In the genomic region with DNA sequence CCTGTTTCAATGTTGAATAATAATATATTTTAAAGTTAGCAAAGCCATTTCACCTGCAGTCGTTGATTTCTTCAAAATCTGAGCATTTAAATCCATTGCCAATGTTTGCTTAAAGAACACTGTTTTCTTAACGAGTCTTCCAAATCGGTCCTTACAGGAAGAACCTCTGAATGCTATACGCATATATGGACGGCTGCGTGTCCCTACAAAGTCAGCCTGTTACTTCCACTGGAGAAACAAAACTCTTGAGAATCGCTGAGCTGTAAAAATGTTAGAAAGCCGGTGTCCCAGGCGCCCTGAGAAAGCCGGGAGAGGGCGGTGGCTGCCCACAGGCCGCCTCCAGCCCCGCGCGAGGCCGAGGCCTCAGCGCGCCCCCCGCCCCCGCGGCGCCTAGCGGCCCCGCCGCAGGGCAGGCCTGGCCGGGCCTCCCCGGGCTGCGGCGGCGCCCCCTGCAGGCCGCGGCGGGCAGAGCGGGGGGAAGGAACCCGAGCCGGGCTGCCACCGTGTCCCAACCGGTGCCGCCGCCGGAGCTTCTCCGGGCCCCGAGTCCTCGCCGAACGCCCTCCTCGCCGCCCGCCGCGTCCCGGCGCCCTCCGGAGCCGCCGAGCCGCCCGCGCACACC, we compare ENCODE assay signal across 8 cellular contexts. TPM values are rescaled to one million over a fixed set of nuclear protein-coding genes. Genes with fewer than 3 reads are reported as not detected.
DNase-seq lines count a peak whose midpoint lies in the region; ATAC-seq and TF ChIP-seq lines count a peak whose summit lies in the region.

A gene with protein sequence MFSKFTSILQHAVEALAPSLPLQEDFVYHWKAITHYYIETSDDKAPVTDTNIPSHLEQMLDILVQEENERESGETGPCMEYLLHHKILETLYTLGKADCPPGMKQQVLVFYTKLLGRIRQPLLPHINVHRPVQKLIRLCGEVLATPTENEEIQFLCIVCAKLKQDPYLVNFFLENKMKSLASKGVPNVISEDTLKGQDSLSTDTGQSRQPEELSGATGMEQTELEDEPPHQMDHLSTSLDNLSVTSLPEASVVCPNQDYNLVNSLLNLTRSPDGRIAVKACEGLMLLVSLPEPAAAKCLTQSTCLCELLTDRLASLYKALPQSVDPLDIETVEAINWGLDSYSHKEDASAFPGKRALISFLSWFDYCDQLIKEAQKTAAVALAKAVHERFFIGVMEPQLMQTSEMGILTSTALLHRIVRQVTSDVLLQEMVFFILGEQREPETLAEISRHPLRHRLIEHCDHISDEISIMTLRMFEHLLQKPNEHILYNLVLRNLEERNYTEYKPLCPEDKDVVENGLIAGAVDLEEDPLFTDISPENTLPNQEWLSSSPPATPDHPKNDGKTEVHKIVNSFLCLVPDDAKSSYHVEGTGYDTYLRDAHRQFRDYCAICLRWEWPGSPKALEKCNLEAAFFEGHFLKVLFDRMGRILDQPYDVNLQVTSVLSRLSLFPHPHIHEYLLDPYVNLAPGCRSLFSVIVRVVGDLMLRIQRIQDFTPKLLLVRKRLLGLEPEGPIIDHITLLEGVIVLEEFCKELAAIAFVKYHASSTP (plus strand): TSS at position 488 of the 622 bp plus-strand sequence. CDS start 299 bp downstream, outside the sequence.

- DNase-seq in Daoy (ENCODE audit: low read depth): peak; percentile 83
- peak; percentile 58 for DNase-seq in SK-MEL-5 (ENCODE audit: low read depth, low spot score)
- peak; percentile 58 to 84 (median 63) for DNase-seq in activated naive CD4-positive, alpha-beta T cell (lab: John Stamatoyannopoulos, UW)
- DNase-seq in nucleus accumbens (lab: John Stamatoyannopoulos, UW): peak in 48 of 56 donors; percentile 12 to 80 (median 51)
- DNase-seq in suprapubic skin (ENCODE audit: low spot score in 2 of 2): peak in 1 of 2 donors; percentile 71

- H3K36me3 ChIP-seq in HUES6 (ENCODE audit: control insufficient read depth, insufficient read depth, low read length) (no peaks in the 10 kb centered on the region; the same call in 1 of the 2 replicates), gastroesophageal sphincter (no peaks in the 10 kb centered on the region), suprapubic skin (no peaks in the 10 kb centered on the region)

- H3K27me3 ChIP-seq in HUES6 (ENCODE audit: control insufficient read depth, insufficient read depth, low read length) (no peaks in the 10 kb centered on the region), gastroesophageal sphincter (no peaks in the 10 kb centered on the region), suprapubic skin (no peaks in the 10 kb centered on the region)

- peak within 1 kb of the TSS; percentile 92 for H3K9ac ChIP-seq in HUES6 (ENCODE audit: low read length)

- TF ChIP-seq POLR2A in gastroesophageal sphincter (IDR thresholded peaks at IDR 0.05): peak; percentile 58 to 73
- TF ChIP-seq POLR2A in suprapubic skin (IDR thresholded peaks at IDR 0.05): peak in 1 of 2 donors; percentile 66

- in situ Hi-C loops in SK-MEL-5 (cut with HindIII; ENCODE audit: low pct_unique_long_range_greater_than_20kb, low sequenced_read_pairs): no loop called here

- peak within 1 kb of the TSS; percentile 75 for H3K4me3 ChIP-seq in HUES6 (ENCODE audit: low read depth, low read length)
- H3K4me3 ChIP-seq in gastroesophageal sphincter: peak within 1 kb of the TSS; percentile 68 to 96
- H3K4me3 ChIP-seq in suprapubic skin: peak within 1 kb of the TSS; percentile 97

- 5 to 6% methylated on average over 7 to 16 of the region's 59 CpGs for whole genome bisulfite sequencing in gastroesophageal sphincter (ENCODE audit: low coverage in 1 of 2), 2 donors
- 4% methylated on average over 10 of the region's 59 CpGs for WGBS in suprapubic skin

- TF ChIP-seq CTCF in gastroesophageal sphincter (IDR thresholded peaks at IDR 0.05) (peak; percentile 21 to 77 (median 70)), suprapubic skin (IDR thresholded peaks at IDR 0.05) (peak; percentile 58 to 65)

- H3K4me1 ChIP-seq in HUES6 (ENCODE audit: control insufficient read depth, insufficient read depth, low read length) (no peaks in the 10 kb centered on the region; the same call in 1 of the 2 replicates), gastroesophageal sphincter (peaks cover 8 to 42% (median 14%) of the 10 kb centered on the region in 3 donors), suprapubic skin (peaks cover 46% of the 10 kb centered on the region)

- peak; percentile 63 for ATAC-seq in GM21447 (IDR thresholded peaks at IDR 0.05; ENCODE audit: unreplicated experiment)
- peak; percentile 95 for ATAC-seq in gastroesophageal sphincter

- H3K27ac ChIP-seq in HUES6 (ENCODE audit: low read depth, low read length) (peak within 1 kb of the TSS; percentile 89), gastroesophageal sphincter (peak within 1 kb of the TSS; percentile 81 to 99 (median 98)), suprapubic skin (peak within 1 kb of the TSS; percentile 99)

- TF ChIP-seq EP300 in gastroesophageal sphincter (IDR thresholded peaks at IDR 0.05): no peak
- TF ChIP-seq EP300 in suprapubic skin (IDR thresholded peaks at IDR 0.05): no peak

- no peaks in the 10 kb centered on the region for H3K9me3 ChIP-seq in HUES6 (ENCODE audit: control insufficient read depth, insufficient read depth, low read depth, low read length)
- no peaks in the 10 kb centered on the region for H3K9me3 ChIP-seq in gastroesophageal sphincter
- H3K9me3 ChIP-seq in suprapubic skin: no peaks in the 10 kb centered on the region

RNA-seq across cellular contexts. Expression of the gene that starts here (rescaled TPM):
- 5.0 and 5.9 TPM in 2 replicates for total RNA-seq in Daoy (2014; rRNA removed; shearing (Covaris generic))
- 11.3 and 12.7 TPM in 2 replicates for total RNA-seq in SK-MEL-5 (2014; rRNA removed; shearing (Covaris generic))
- 9.0 and 11.1 TPM in 2 replicates for polyA plus RNA-seq in SK-MEL-5 (2015; cell fraction: cytosol; rRNA removed)
- polyA plus RNA-seq in SK-MEL-5 (2015; cell fraction: nucleus; rRNA removed): 48.1 and 49.2 TPM in 2 replicates
- 10 to 100 TPM; 33.4 to 51.5 (median 35.9) TPM for total RNA-seq in gastroesophageal sphincter
- 10 to 100 TPM; 12.6 to 62.0 (median 17.4) TPM for total RNA-seq in suprapubic skin
